Comparison of ENCODE assay signal across 1 cellular context in genomic region chr2:119856469-119856901, GRCh38.
TF ChIP-seq lines count a peak whose summit lies in the region.

No MANE protein-coding gene starts in this region.

TF ChIP-seq in GM23338, 12 proteins besides CTCF, POLR2A, EP300 and RAD21 (continued from another document):
- no peak for TF ChIP-seq ZNF462 (CRISPR knock-in tag; IDR thresholded peaks at IDR 0.05)
